ENCODE assay signal across 1 cellular context in the genomic region with DNA sequence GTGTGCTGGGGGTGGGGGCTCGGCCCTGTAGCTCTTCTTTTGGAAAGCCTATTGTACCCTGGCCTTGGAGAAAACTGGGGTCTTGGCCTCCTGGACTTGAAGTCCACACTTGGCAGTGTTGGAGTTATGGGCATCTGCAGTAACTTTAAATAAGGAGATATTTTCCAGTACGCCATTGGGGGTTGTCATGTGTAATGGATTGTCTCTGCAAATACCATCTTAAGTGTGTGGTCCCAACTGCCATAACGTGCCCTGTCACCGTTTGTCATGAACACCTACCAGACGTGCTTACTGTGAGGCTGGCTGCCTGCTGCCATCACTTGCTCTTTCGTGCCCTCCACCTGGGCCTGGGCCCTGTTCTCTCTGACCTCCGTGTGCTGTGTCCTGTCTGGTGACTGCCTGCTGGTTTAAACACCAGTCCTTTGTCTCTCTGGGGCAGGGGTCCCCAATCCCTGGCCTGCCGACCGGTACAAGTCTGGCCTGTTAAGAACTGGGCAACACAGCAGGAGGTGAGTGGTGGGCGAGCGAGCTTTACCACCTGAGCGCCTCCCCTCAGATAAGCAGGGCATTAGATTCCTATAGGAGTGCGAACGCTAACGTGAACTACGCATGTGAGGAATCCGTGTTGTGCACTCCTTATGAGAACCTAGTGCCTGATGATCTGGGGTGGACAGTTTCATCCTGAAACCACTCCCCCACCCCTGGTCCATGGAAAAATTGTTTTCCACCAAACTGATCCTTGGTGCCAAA.
TF ChIP-seq lines count a peak whose summit lies in the region.

No MANE protein-coding gene starts in this region.

TF ChIP-seq in K562, 482 proteins besides CTCF, POLR2A, EP300 and RAD21 (continued from another document and continues in another):
- TF ChIP-seq, protein P1, sequence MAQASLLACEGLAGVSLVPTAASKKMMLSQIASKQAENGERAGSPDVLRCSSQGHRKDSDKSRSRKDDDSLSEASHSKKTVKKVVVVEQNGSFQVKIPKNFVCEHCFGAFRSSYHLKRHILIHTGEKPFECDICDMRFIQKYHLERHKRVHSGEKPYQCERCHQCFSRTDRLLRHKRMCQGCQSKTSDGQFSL (CRISPR knock-in tag; IDR thresholded peaks at IDR 0.05) = no peak
- TF ChIP-seq, protein P1 (tag; IDR thresholded peaks at IDR 0.05) = no peak
- TF ChIP-seq CHCHD3 (CRISPR knock-in tag; IDR thresholded peaks at IDR 0.05) = no peak
- no peak for TF ChIP-seq ILK (tag; IDR thresholded peaks at IDR 0.05; ENCODE audit: borderline replicate concordance, low read depth)
- TF ChIP-seq TARDBP (IDR thresholded peaks at IDR 0.05) = no peak
- TF ChIP-seq TAF7 (tag; IDR thresholded peaks at IDR 0.05) = no peak
- TF ChIP-seq ZNF23 (CRISPR knock-in tag; IDR thresholded peaks at IDR 0.05) = no peak
- TF ChIP-seq, protein P2, sequence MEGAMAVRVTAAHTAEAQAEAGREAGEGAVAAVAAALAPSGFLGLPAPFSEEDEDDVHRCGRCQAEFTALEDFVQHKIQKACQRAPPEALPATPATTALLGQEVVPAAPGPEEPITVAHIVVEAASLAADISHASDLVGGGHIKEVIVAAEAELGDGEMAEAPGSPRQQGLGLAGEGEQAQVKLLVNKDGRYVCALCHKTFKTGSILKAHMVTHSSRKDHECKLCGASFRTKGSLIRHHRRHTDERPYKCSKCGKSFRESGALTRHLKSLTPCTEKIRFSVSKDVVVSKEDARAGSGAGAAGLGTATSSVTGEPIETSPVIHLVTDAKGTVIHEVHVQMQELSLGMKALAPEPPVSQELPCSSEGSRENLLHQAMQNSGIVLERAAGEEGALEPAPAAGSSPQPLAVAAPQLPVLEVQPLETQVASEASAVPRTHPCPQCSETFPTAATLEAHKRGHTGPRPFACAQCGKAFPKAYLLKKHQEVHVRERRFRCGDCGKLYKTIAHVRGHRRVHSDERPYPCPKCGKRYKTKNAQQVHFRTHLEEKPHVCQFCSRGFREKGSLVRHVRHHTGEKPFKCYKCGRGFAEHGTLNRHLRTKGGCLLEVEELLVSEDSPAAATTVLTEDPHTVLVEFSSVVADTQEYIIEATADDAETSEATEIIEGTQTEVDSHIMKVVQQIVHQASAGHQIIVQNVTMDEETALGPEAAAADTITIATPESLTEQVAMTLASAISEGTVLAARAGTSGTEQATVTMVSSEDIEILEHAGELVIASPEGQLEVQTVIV (CRISPR knock-in tag; IDR thresholded peaks at IDR 0.05; ENCODE audit: borderline replicate concordance) = no peak
- TF ChIP-seq ZNF12 (CRISPR knock-in tag; IDR thresholded peaks at IDR 0.05) = no peak
- TF ChIP-seq SMAD1 (IDR thresholded peaks at IDR 0.05; ENCODE audit: low read depth, low read length, partially characterized antibody) = no peak
- TF ChIP-seq TRIM24 (IDR thresholded peaks at IDR 0.05) = no peak
- TF ChIP-seq MAFK (IDR thresholded peaks at IDR 0.05; ENCODE audit: low read length) = no peak
- no peak for TF ChIP-seq SIX5 (IDR thresholded peaks at IDR 0.05; ENCODE audit: borderline replicate concordance in 1 of 2, insufficient read depth in 1 of 2, low read depth in 1 of 2, low read length in 2 of 2)
- TF ChIP-seq ZNF586 (CRISPR knock-in tag; conservative IDR thresholded peaks at IDR 0.05) = no peak
- no peak for TF ChIP-seq HNRNPK (IDR thresholded peaks at IDR 0.05; ENCODE audit: low read depth, low read length, poor library complexity, severe bottlenecking)
- TF ChIP-seq SAP30 (IDR thresholded peaks at IDR 0.05; ENCODE audit: borderline replicate concordance, insufficient read depth, low read depth, low read length, poor library complexity, severe bottlenecking) = no peak
- TF ChIP-seq ZNF589 (CRISPR knock-in tag; IDR thresholded peaks at IDR 0.05; ENCODE audit: low read depth) = no peak
- TF ChIP-seq ZNF583 (CRISPR knock-in tag; IDR thresholded peaks at IDR 0.05) = 0 out of 2 replicates have a peak, but pooled peaks have one; percentile 33
- TF ChIP-seq ZNF507 (tag; conservative IDR thresholded peaks at IDR 0.05) = no peak
- TF ChIP-seq, protein P3, sequence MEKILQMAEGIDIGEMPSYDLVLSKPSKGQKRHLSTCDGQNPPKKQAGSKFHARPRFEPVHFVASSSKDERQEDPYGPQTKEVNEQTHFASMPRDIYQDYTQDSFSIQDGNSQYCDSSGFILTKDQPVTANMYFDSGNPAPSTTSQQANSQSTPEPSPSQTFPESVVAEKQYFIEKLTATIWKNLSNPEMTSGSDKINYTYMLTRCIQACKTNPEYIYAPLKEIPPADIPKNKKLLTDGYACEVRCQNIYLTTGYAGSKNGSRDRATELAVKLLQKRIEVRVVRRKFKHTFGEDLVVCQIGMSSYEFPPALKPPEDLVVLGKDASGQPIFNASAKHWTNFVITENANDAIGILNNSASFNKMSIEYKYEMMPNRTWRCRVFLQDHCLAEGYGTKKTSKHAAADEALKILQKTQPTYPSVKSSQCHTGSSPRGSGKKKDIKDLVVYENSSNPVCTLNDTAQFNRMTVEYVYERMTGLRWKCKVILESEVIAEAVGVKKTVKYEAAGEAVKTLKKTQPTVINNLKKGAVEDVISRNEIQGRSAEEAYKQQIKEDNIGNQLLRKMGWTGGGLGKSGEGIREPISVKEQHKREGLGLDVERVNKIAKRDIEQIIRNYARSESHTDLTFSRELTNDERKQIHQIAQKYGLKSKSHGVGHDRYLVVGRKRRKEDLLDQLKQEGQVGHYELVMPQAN (IDR thresholded peaks at IDR 0.05; ENCODE audit: borderline replicate concordance) = no peak
- TF ChIP-seq, protein P4, sequence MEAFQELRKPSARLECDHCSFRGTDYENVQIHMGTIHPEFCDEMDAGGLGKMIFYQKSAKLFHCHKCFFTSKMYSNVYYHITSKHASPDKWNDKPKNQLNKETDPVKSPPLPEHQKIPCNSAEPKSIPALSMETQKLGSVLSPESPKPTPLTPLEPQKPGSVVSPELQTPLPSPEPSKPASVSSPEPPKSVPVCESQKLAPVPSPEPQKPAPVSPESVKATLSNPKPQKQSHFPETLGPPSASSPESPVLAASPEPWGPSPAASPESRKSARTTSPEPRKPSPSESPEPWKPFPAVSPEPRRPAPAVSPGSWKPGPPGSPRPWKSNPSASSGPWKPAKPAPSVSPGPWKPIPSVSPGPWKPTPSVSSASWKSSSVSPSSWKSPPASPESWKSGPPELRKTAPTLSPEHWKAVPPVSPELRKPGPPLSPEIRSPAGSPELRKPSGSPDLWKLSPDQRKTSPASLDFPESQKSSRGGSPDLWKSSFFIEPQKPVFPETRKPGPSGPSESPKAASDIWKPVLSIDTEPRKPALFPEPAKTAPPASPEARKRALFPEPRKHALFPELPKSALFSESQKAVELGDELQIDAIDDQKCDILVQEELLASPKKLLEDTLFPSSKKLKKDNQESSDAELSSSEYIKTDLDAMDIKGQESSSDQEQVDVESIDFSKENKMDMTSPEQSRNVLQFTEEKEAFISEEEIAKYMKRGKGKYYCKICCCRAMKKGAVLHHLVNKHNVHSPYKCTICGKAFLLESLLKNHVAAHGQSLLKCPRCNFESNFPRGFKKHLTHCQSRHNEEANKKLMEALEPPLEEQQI (IDR thresholded peaks at IDR 0.05) = no peak
- TF ChIP-seq ZNF239 (CRISPR knock-in tag; IDR thresholded peaks at IDR 0.05) = no peak
- TF ChIP-seq ZNF165 (CRISPR knock-in tag; IDR thresholded peaks at IDR 0.05; ENCODE audit: borderline replicate concordance) = no peak
- TF ChIP-seq PTBP1 (IDR thresholded peaks at IDR 0.05; ENCODE audit: low read depth, low read length) = no peak; the same call in 1 of the 2 replicates
- TF ChIP-seq, protein P5, sequence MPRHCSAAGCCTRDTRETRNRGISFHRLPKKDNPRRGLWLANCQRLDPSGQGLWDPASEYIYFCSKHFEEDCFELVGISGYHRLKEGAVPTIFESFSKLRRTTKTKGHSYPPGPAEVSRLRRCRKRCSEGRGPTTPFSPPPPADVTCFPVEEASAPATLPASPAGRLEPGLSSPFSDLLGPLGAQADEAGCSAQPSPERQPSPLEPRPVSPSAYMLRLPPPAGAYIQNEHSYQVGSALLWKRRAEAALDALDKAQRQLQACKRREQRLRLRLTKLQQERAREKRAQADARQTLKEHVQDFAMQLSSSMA (CRISPR knock-in tag; IDR thresholded peaks at IDR 0.05) = no peak
- TF ChIP-seq NR2C2 (CRISPR knock-in tag; IDR thresholded peaks at IDR 0.05) = no peak
- TF ChIP-seq NR2C2 (tag; IDR thresholded peaks at IDR 0.05) = no peak
- TF ChIP-seq, protein P6, sequence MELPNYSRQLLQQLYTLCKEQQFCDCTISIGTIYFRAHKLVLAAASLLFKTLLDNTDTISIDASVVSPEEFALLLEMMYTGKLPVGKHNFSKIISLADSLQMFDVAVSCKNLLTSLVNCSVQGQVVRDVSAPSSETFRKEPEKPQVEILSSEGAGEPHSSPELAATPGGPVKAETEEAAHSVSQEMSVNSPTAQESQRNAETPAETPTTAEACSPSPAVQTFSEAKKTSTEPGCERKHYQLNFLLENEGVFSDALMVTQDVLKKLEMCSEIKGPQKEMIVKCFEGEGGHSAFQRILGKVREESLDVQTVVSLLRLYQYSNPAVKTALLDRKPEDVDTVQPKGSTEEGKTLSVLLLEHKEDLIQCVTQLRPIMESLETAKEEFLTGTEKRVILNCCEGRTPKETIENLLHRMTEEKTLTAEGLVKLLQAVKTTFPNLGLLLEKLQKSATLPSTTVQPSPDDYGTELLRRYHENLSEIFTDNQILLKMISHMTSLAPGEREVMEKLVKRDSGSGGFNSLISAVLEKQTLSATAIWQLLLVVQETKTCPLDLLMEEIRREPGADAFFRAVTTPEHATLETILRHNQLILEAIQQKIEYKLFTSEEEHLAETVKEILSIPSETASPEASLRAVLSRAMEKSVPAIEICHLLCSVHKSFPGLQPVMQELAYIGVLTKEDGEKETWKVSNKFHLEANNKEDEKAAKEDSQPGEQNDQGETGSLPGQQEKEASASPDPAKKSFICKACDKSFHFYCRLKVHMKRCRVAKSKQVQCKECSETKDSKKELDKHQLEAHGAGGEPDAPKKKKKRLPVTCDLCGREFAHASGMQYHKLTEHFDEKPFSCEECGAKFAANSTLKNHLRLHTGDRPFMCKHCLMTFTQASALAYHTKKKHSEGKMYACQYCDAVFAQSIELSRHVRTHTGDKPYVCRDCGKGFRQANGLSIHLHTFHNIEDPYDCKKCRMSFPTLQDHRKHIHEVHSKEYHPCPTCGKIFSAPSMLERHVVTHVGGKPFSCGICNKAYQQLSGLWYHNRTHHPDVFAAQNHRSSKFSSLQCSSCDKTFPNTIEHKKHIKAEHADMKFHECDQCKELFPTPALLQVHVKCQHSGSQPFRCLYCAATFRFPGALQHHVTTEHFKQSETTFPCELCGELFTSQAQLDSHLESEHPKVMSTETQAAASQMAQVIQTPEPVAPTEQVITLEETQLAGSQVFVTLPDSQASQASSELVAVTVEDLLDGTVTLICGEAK (IDR thresholded peaks at IDR 0.05) = no peak
- TF ChIP-seq, protein P6 (CRISPR knock-in tag; IDR thresholded peaks at IDR 0.05) = no peak; the same call in 1 of the 2 replicates
- no peak for TF ChIP-seq DPF2 (IDR thresholded peaks at IDR 0.05)
- no peak for TF ChIP-seq HLTF (IDR thresholded peaks at IDR 0.05)
- no peak for TF ChIP-seq ZNF717 (CRISPR knock-in tag; IDR thresholded peaks at IDR 0.05)
- 0 out of 2 replicates have a peak, but pooled peaks have one; percentile 9 for TF ChIP-seq DNMT1 (IDR thresholded peaks at IDR 0.05)
- TF ChIP-seq, protein P7, sequence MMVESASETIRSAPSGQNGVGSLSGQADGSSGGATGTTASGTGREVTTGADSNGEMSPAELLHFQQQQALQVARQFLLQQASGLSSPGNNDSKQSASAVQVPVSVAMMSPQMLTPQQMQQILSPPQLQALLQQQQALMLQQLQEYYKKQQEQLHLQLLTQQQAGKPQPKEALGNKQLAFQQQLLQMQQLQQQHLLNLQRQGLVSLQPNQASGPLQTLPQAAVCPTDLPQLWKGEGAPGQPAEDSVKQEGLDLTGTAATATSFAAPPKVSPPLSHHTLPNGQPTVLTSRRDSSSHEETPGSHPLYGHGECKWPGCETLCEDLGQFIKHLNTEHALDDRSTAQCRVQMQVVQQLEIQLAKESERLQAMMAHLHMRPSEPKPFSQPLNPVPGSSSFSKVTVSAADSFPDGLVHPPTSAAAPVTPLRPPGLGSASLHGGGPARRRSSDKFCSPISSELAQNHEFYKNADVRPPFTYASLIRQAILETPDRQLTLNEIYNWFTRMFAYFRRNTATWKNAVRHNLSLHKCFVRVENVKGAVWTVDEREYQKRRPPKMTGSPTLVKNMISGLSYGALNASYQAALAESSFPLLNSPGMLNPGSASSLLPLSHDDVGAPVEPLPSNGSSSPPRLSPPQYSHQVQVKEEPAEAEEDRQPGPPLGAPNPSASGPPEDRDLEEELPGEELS (CRISPR knock-in tag; IDR thresholded peaks at IDR 0.05; ENCODE audit: borderline replicate concordance) = no peak
- TF ChIP-seq GTF2A2 (tag; IDR thresholded peaks at IDR 0.05) = no peak
- no peak for TF ChIP-seq EWSR1 (IDR thresholded peaks at IDR 0.05; ENCODE audit: borderline replicate concordance, low read depth, partially characterized antibody)
- peak; percentile 69 for TF ChIP-seq SIRT6 (IDR thresholded peaks at IDR 0.05; ENCODE audit: low read depth, low read length)
- no peak for TF ChIP-seq HNRNPH1 (optimal IDR thresholded peaks at IDR 0.05; ENCODE audit: low read depth, low read length)
- peak; percentile 21; the same call in 1 of the 2 replicates for TF ChIP-seq GABPB2 (CRISPR knock-in tag; conservative IDR thresholded peaks at IDR 0.05)
